8 cellular contexts compared by ENCODE assay signal in genomic region chr13:44231786-44232516, GRCh38.
DNase-seq lines count a peak whose midpoint lies in the region; ATAC-seq and TF ChIP-seq lines count a peak whose summit lies in the region.
"Had no signal": no experiment of that assay in that cellular context is flagged by ENCODE, and none has a peak within 500 bp of the region (broad histone marks: within the 10 kb centered on the region; RNA-seq: fewer than 3 reads in every experiment).

No MANE protein-coding gene starts in this region.

- H3K27me3 ChIP-seq in RWPE2 (ENCODE audit: insufficient read depth, poor library complexity, severe bottlenecking): no peaks in the 10 kb centered on the region

- intact Hi-C loops in left ventricle myocardium superior (cut with micrococcal nuclease): no loop called here

- no peaks in the 10 kb centered on the region for H3K9me3 ChIP-seq in RWPE2 (ENCODE audit: severe bottlenecking)

- H3K4me1 ChIP-seq in RWPE2 (ENCODE audit: insufficient read depth, poor library complexity, severe bottlenecking): peaks cover 20% of the 10 kb centered on the region

- peak overlapping the region; percentile 83 for H3K27ac ChIP-seq in RWPE2 (ENCODE audit: poor library complexity, severe bottlenecking)

- H3K36me3 ChIP-seq in RWPE2 (ENCODE audit: low read depth): no peaks in the 10 kb centered on the region

- H3K4me3 ChIP-seq in HFF-Myc (replicated peaks; ENCODE audit: low read depth, low read length) (no peak overlapping the region), RWPE2 (ENCODE audit: severe bottlenecking) (no peak overlapping the region)

- ATAC-seq in RWPE2 (ENCODE audit: low read depth) (peak; percentile 96), left ventricle myocardium superior (peak; percentile 58), HG02938 (IDR thresholded peaks at IDR 0.05; ENCODE audit: unreplicated experiment) (no peak)
- peak; percentile 71 for ATAC-seq in stimulated activated naive CD8-positive, alpha-beta T cell treated with anti-CD3 and anti-CD28 coated beads, Interleukin-15, Interleukin-2, amounts not matched to agents 100 U/mL and 50 U/mL, for 24 hours
- no peak for ATAC-seq in activated CD4-positive, CD25-positive, alpha-beta regulatory T cell treated with anti-CD3 and anti-CD28 coated beads, Interleukin-2, amount 50 U/mL, for 24 hours
- ATAC-seq: Panc1 had no signal

- DNase-seq in HFF-Myc (ENCODE audit: extremely low read depth, low read depth) (peak; percentile 51), RWPE2 (ENCODE audit: low spot score) (peak; percentile 95), left ventricle myocardium superior (no peak), GDM1 (lab: John Stamatoyannopoulos, UW) (no peak)
- DNase-seq in stimulated activated naive CD8-positive, alpha-beta T cell treated with anti-CD3 and anti-CD28 coated beads, Interleukin-15, Interleukin-2, amounts not matched to agents 100 U/mL and 50 U/mL, for 24 hours: no peak

- TF ChIP-seq CTCF in HFF-Myc (IDR thresholded peaks at IDR 0.05; ENCODE audit: low read depth, low read length, missing control alignments): no peak
- peak; percentile 15 for TF ChIP-seq CTCF in RWPE2 (IDR thresholded peaks at IDR 0.05; ENCODE audit: poor library complexity, severe bottlenecking)

Comparison
In these comparisons a context has a peak if more than half of its experiments do, and no peak if none do; other contexts are left out.
1. DNase-seq: peak in HFF-Myc (single experiment) and RWPE2 (single experiment); none in left ventricle myocardium superior (single experiment), stimulated activated naive CD8-positive, alpha-beta T cell treated with anti-CD3 and anti-CD28 coated beads, Interleukin-15, Interleukin-2, amounts not matched to agents 100 U/mL and 50 U/mL, for 24 hours (single experiment) and GDM1 (single experiment).
2. ATAC-seq: peak in RWPE2 (single experiment), left ventricle myocardium superior (single experiment) and stimulated activated naive CD8-positive, alpha-beta T cell treated with anti-CD3 and anti-CD28 coated beads, Interleukin-15, Interleukin-2, amounts not matched to agents 100 U/mL and 50 U/mL, for 24 hours (single experiment); none in activated CD4-positive, CD25-positive, alpha-beta regulatory T cell treated with anti-CD3 and anti-CD28 coated beads, Interleukin-2, amount 50 U/mL, for 24 hours (0 of 2) and HG02938 (single experiment).